In the genomic region with DNA sequence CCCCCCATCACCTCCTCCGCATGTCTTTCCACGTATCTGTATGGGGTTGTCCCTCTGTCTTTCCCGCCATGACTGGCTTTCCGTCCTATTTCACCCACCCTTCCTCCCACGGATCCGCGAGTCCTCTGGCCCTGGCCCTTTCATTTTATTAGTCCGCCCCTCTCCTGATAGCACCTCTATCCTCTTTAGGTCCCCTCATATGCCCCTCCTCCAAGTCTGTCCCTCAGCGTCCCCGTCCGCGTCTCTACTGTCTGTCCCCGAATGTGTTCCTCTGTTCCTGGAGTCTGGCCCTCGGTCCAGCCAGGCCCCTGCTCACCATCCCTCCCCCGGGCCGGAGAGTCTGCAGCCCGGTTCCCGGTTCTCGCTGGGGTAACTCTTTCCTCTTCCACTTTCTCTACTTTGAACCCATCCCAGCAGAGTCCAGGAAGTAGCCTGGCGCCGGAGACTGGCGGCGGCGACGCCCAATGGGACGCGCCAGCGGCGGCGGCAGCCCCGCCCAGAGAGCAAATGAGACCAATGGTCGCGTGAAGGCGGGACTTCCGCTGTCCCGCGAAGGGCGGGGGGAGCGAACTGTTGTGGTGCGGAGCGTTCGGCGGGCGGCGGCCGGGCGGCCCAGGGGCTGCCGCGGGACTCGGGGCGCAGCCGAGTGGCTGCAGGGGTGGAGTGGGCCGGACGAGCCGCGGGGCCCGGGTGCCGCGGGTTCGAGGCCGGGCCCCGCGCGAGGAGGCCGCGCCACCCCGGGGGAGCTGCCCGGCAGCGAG, we compare ENCODE assay signal across 8 cellular contexts. TPM values are rescaled to one million over a fixed set of nuclear protein-coding genes. Genes with fewer than 3 reads are reported as not detected.
A peak's percentile ranks its signal among the peaks of the same experiment; 100 is the strongest.
DNase-seq lines count a peak whose midpoint lies in the region; ATAC-seq, FAIRE-seq and TF ChIP-seq lines count a peak whose summit lies in the region.

A gene with protein sequence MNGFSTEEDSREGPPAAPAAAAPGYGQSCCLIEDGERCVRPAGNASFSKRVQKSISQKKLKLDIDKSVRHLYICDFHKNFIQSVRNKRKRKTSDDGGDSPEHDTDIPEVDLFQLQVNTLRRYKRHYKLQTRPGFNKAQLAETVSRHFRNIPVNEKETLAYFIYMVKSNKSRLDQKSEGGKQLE (plus strand): TSS at position 576 of the 761 bp plus-strand sequence. CDS start 608 bp downstream, outside the sequence.

- H2BK15ac ChIP-seq in H1 (ENCODE audit: low read length) (no peak within 1 kb of the TSS), mesendoderm (replicated peaks; ENCODE audit: low read depth) (no peak within 1 kb of the TSS)

- H3K4me3 Mint-ChIP-seq in activated CD8-positive, alpha-beta memory T cell treated with anti-CD3 and anti-CD28 coated beads, Interleukin-2, amount 10 ng/mL, durations not matched to agents 7 days and 5 days, result peak within 1 kb of the TSS; percentile 99

- H3K56ac ChIP-seq in H1 (replicated peaks; ENCODE audit: insufficient read length, low read depth, low read length) (peak within 1 kb of the TSS; percentile 92), mesendoderm (ENCODE audit: low read length) (peak within 1 kb of the TSS; percentile 95)

- H3K27me3 ChIP-seq in NT2/D1 (ENCODE audit: insufficient read depth, insufficient read length) (peaks cover 11% of the 10 kb centered on the region), H1 (replicated peaks in 1 of 4; ENCODE audit: control insufficient read depth in 3 of 4, extremely low read depth in 1 of 4, insufficient read depth in 3 of 4, low read length in 3 of 4) (peaks cover 0 to 3% (median 0%) of the 10 kb centered on the region in 4 experiments; a peak in 1 of 7 replicates), mesendoderm (ENCODE audit: insufficient read depth, low read length, poor library complexity) (no peaks in the 10 kb centered on the region)

- 0 out of 2 replicates have a peak within 1 kb of the TSS, but pooled peaks have one; percentile 44 for H2BK5ac ChIP-seq in H1 (ENCODE audit: low read depth, low read length)
- no peak within 1 kb of the TSS for H2BK5ac ChIP-seq in mesendoderm (ENCODE audit: low read length)

- H2AK5ac ChIP-seq in H1 (ENCODE audit: low read depth, low read length) (no peak within 1 kb of the TSS), mesendoderm (ENCODE audit: low read length) (no peak within 1 kb of the TSS)

- CTCF ChIA-PET in activated CD8-positive, alpha-beta memory T cell treated with anti-CD3 and anti-CD28 coated beads, Interleukin-2, amount 10 ng/mL, durations not matched to agents 7 days and 5 days (lab: Charles Lee), result no interaction called here
- CTCF ChIA-PET in H1 (lab: Charles Lee; ENCODE audit: partially characterized antibody), result interaction anchor here (0.6 to 8.7 kb wide), 6 partner anchors 13 to 408 kb away, joined by 3 to 67 read pairs (median 4); no protein-coding TSS in a partner anchor

- H3K23me2 ChIP-seq in H1 (ENCODE audit: low read depth, low read length), result peaks cover 17% of the 10 kb centered on the region

- peaks cover 1% of the 10 kb centered on the region; the same call in 1 of the 2 replicates for H3K79me1 ChIP-seq in H1 (ENCODE audit: low read depth, low read length)
- peaks cover 8% of the 10 kb centered on the region for H3K79me1 ChIP-seq in mesendoderm (ENCODE audit: low read length)

- H4K5ac ChIP-seq in H1 (ENCODE audit: insufficient read length, low read depth, low read length) (peak within 1 kb of the TSS; percentile 79), mesendoderm (ENCODE audit: low read length) (no peak within 1 kb of the TSS)

- H3K4me2 ChIP-seq in H1 (ENCODE audit: insufficient read depth in 1 of 2, low read depth in 2 of 2, low read length in 2 of 2), result peak within 1 kb of the TSS; percentile 91 to 98
- peak within 1 kb of the TSS; percentile 100 for H3K4me2 ChIP-seq in mesendoderm (ENCODE audit: low read length)

- peak; percentile 95 for DNase-seq in Caki2 (ENCODE audit: low read depth)
- DNase-seq in HTR-8/SVneo (ENCODE audit: insufficient read length, low spot score), result peak; percentile 100
- DNase-seq in NT2/D1 (ENCODE audit: low read depth, low spot score), result peak; percentile 82
- DNase-seq in activated CD8-positive, alpha-beta memory T cell treated with anti-CD3 and anti-CD28 coated beads, Interleukin-2, amount 10 ng/mL, durations not matched to agents 7 days and 5 days, result peak; percentile 96
- peak; percentile 68 to 99 for DNase-seq in H1 (ENCODE audit: low read depth in 1 of 2, low spot score in 2 of 2)
- DNase-seq in mesendoderm, result peak; percentile 96
- DNase-seq in stimulated activated CD8-positive, alpha-beta memory T cell treated with anti-CD3 and anti-CD28 coated beads, Interleukin-12 subunit alpha, Interleukin-12 subunit beta, amount 100 ng/mL, for 4 hours (ENCODE audit: low read depth), result peak; percentile 94

- no peaks in the 10 kb centered on the region for H3K27me3 Mint-ChIP-seq in activated CD8-positive, alpha-beta memory T cell treated with anti-CD3 and anti-CD28 coated beads, Interleukin-2, amount 10 ng/mL, durations not matched to agents 7 days and 5 days

- H3K79me2 ChIP-seq in H1 (ENCODE audit: control insufficient read depth in 1 of 2, insufficient read depth in 2 of 2, low read length in 2 of 2), result peaks cover 0 to 19% of the 10 kb centered on the region in 2 experiments; a peak in 2 of 4 replicates
- H3K79me2 ChIP-seq in mesendoderm (ENCODE audit: control insufficient read depth, insufficient read depth, low read length), result peaks cover 6% of the 10 kb centered on the region

- no peak within 1 kb of the TSS for H2BK20ac ChIP-seq in H1 (ENCODE audit: low read length)

- no peak for TF ChIP-seq CTCF in H1 (IDR thresholded peaks at IDR 0.05; ENCODE audit: control extremely low read depth in 1 of 3, insufficient read depth in 1 of 3, low read depth in 1 of 3, low read length in 3 of 3)

- no peak within 1 kb of the TSS for H3K23ac ChIP-seq in H1 (ENCODE audit: insufficient read length)
- H3K23ac ChIP-seq in mesendoderm (ENCODE audit: low read length), result peak within 1 kb of the TSS; percentile 95

- H4K20me1 ChIP-seq in H1 (replicated peaks in 1 of 2; ENCODE audit: control insufficient read depth in 1 of 2, insufficient read depth in 2 of 2, low read length in 2 of 2), result peaks cover 9 to 11% of the 10 kb centered on the region in 2 experiments

- no peak for TF ChIP-seq RAD21 in H1 (IDR thresholded peaks at IDR 0.05 in 1 of 2, conservative IDR thresholded peaks at IDR 0.05 in 1 of 2; ENCODE audit: low read depth in 2 of 2, low read length in 2 of 2)

- H3K9me3 ChIP-seq in NT2/D1 (ENCODE audit: insufficient read depth, low read length), result no peaks in the 10 kb centered on the region
- no peaks in the 10 kb centered on the region for H3K9me3 ChIP-seq in H1 (ENCODE audit: insufficient read depth in 2 of 2, low read depth in 1 of 2, low read length in 1 of 2)

- H3K36me3 Mint-ChIP-seq in activated CD8-positive, alpha-beta memory T cell treated with anti-CD3 and anti-CD28 coated beads, Interleukin-2, amount 10 ng/mL, durations not matched to agents 7 days and 5 days, result peaks cover 32% of the 10 kb centered on the region

- FAIRE-seq in HTR-8/SVneo (lab: Jason Lieb, UNC) (peak; percentile 85), H1 (lab: Jason Lieb, UNC) (no peak)

- H3K4me1 Mint-ChIP-seq in activated CD8-positive, alpha-beta memory T cell treated with anti-CD3 and anti-CD28 coated beads, Interleukin-2, amount 10 ng/mL, durations not matched to agents 7 days and 5 days, result peaks cover 44% of the 10 kb centered on the region

- in situ Hi-C loops in Caki2 (cut with HindIII; ENCODE audit: low pct_unique_long_range_greater_than_20kb, low sequenced_read_pairs), result no loop called here

- H3K9ac ChIP-seq in NT2/D1 (ENCODE audit: insufficient read length, low read depth), result peak within 1 kb of the TSS; percentile 78
- peak within 1 kb of the TSS in 3 of 4 experiments; percentile 39 to 62 (median 47); a peak in 5 of 7 replicates for H3K9ac ChIP-seq in H1 (replicated peaks in 1 of 4; ENCODE audit: extremely low read depth in 1 of 4, low read depth in 3 of 4, low read length in 3 of 4)
- H3K9ac ChIP-seq in mesendoderm (ENCODE audit: low read length), result peak within 1 kb of the TSS; percentile 89

- peak within 1 kb of the TSS; percentile 85 for H4K91ac ChIP-seq in H1 (replicated peaks; ENCODE audit: insufficient read length, low read length)

- H3K36me3 ChIP-seq in NT2/D1 (ENCODE audit: insufficient read depth, insufficient read length, low read length), result peaks cover 35% of the 10 kb centered on the region
- peaks cover 0 to 5% (median 2%) of the 10 kb centered on the region in 4 experiments; a peak in 3 of 8 replicates for H3K36me3 ChIP-seq in H1 (ENCODE audit: control insufficient read depth in 2 of 4, insufficient read depth in 4 of 4, low read length in 3 of 4)
- H3K36me3 ChIP-seq in mesendoderm (ENCODE audit: control insufficient read depth, insufficient read depth, low read length), result no peaks in the 10 kb centered on the region

- peak within 1 kb of the TSS; percentile 34 for H3K4ac ChIP-seq in H1 (replicated peaks; ENCODE audit: insufficient read length, low read depth, low read length)
- peak within 1 kb of the TSS; percentile 76 for H3K4ac ChIP-seq in mesendoderm (ENCODE audit: low read depth, low read length)

- no peaks in the 10 kb centered on the region for H3K9me3 Mint-ChIP-seq in activated CD8-positive, alpha-beta memory T cell treated with anti-CD3 and anti-CD28 coated beads, Interleukin-2, amount 10 ng/mL, durations not matched to agents 7 days and 5 days (ENCODE audit: low read depth)

- H3K27ac ChIP-seq in H1 (ENCODE audit: low read depth, low read length), result no peak within 1 kb of the TSS
- H3K27ac ChIP-seq in mesendoderm (ENCODE audit: low read depth, low read length), result peak within 1 kb of the TSS; percentile 43

- 1% methylated on average over 41 of the region's 69 CpGs; no CpG with 5 or more reads in 1 of the 2 experiments for WGBS in H1 (ENCODE audit: extremely low coverage in 1 of 2, insufficient coverage in 1 of 2, insufficient read length in 1 of 2, insufficient replicate concordance in 2 of 2, low coverage in 1 of 2, low lambda C conversion rate in 2 of 2, missing lambda C conversion rate in 1 of 2), 2 experiments
- WGBS in mesendoderm (ENCODE audit: extremely low coverage, insufficient coverage, low lambda C conversion rate), result no CpG with 5 or more reads among the region's 69 CpGs

- H3K4me3 ChIP-seq in NT2/D1 (ENCODE audit: insufficient read length, low read depth) (peak within 1 kb of the TSS; percentile 79), H1 (ENCODE audit: extremely low read depth in 1 of 4, insufficient read depth in 2 of 4, low read depth in 3 of 4, low read length in 4 of 4) (peak within 1 kb of the TSS; percentile 80 to 93 (median 92)), mesendoderm (ENCODE audit: low read length) (peak within 1 kb of the TSS; percentile 96)

- H3K18ac ChIP-seq in H1 (ENCODE audit: extremely low read depth, low read length) (peak within 1 kb of the TSS; percentile 97), mesendoderm (ENCODE audit: low read length) (peak within 1 kb of the TSS; percentile 78)

- TF ChIP-seq POLR2A in H1 (IDR thresholded peaks at IDR 0.05; ENCODE audit: control extremely low read depth in 1 of 2, low read depth in 2 of 2, low read length in 2 of 2), result no peak

- H2AFZ ChIP-seq in H1 (ENCODE audit: low read length), result peak within 1 kb of the TSS; percentile 93

- POLR2A ChIA-PET in H1 (lab: Charles Lee; ENCODE audit: partially characterized antibody), result interaction anchor here (1.2 kb wide), 1 partner anchor 16 kb away, joined by 3 read pairs; no protein-coding TSS in a partner anchor

- no peak for TF ChIP-seq EP300 in H1 (IDR thresholded peaks at IDR 0.05; ENCODE audit: borderline replicate concordance in 1 of 2, low read depth in 2 of 2, low read length in 2 of 2)

- H4K8ac ChIP-seq in H1 (ENCODE audit: extremely low read depth, insufficient read depth, low read length) (peak within 1 kb of the TSS; percentile 51; the same call in 1 of the 2 replicates), mesendoderm (ENCODE audit: low read depth, low read length) (no peak within 1 kb of the TSS)

- ATAC-seq in GM21381 (IDR thresholded peaks at IDR 0.05; ENCODE audit: unreplicated experiment), result peak; percentile 93
- ATAC-seq in activated CD8-positive, alpha-beta memory T cell treated with anti-CD3 and anti-CD28 coated beads, Interleukin-2, amount 10 ng/mL, durations not matched to agents 7 days and 5 days, result peak; percentile 96

- no peak within 1 kb of the TSS for H3K14ac ChIP-seq in H1 (ENCODE audit: insufficient read length)

- no peak within 1 kb of the TSS for H2BK12ac ChIP-seq in H1 (ENCODE audit: low read depth, low read length)

- no peak within 1 kb of the TSS for H2BK120ac ChIP-seq in H1 (replicated peaks; ENCODE audit: low read depth, low read length)
- no peak within 1 kb of the TSS for H2BK120ac ChIP-seq in mesendoderm (ENCODE audit: low read depth, low read length)

- no peaks in the 10 kb centered on the region for H3K4me1 ChIP-seq in NT2/D1 (ENCODE audit: insufficient read depth, insufficient read length)
- H3K4me1 ChIP-seq in H1 (replicated peaks in 1 of 4; ENCODE audit: control insufficient read depth in 3 of 4, insufficient read depth in 4 of 4, low read length in 3 of 4), result peaks cover 0 to 7% (median 2%) of the 10 kb centered on the region in 4 experiments; a peak in 3 of 7 replicates
- H3K4me1 ChIP-seq in mesendoderm (ENCODE audit: control insufficient read depth, low read depth, low read length), result peaks cover 3% of the 10 kb centered on the region

- peak within 1 kb of the TSS; percentile 95 for H3K27ac Mint-ChIP-seq in activated CD8-positive, alpha-beta memory T cell treated with anti-CD3 and anti-CD28 coated beads, Interleukin-2, amount 10 ng/mL, durations not matched to agents 7 days and 5 days

RNA-seq across cellular contexts. Expression of the gene that starts here (rescaled TPM):
- 9.7 and 50.7 TPM in 2 replicates for total RNA-seq in Caki2 (2014; rRNA removed; shearing (Covaris generic); ENCODE audit: low replicate concordance)
- 10 to 100 TPM; 40.3 to 42.7 TPM for total RNA-seq in activated CD8-positive, alpha-beta memory T cell treated with anti-CD3 and anti-CD28 coated beads, Interleukin-2, amount 10 ng/mL, durations not matched to agents 7 days and 5 days
- total RNA-seq in H1 (2021; fragmentation: NEBNext Ultra II Directional; extraction: Animal tissue kit (Norgen Biotek cat#: 25700)), result 26.3 and 31.5 TPM in 2 replicates
- 8.3 and 12.2 TPM in 2 replicates for polyA plus RNA-seq in H1 (2011; rRNA removed)
- polyA plus RNA-seq in H1 (2011; cell fraction: cytosol; rRNA removed), result 13.4 TPM
- 13.6 TPM for polyA plus RNA-seq in H1 (2011; cell fraction: nucleus; rRNA removed)
- 18.6 to 28.7 TPM (median 21.7 TPM) in 4 replicates for polyA plus RNA-seq in H1 (2012, experiment 1 of 2)
- 2.0 TPM for polyA plus RNA-seq in H1 (2012, experiment 2 of 2)
- polyA plus RNA-seq in H1 (2013, experiment 1 of 2), result 40.2 TPM
- 48.2 TPM for polyA plus RNA-seq in H1 (2013, experiment 2 of 2)
- 12.1 and 15.0 TPM in 2 replicates for polyA minus RNA-seq in H1 (2011; rRNA and poly(A)+ RNA removed)
- 16.7 TPM for polyA minus RNA-seq in H1 (2011; cell fraction: cytosol; rRNA and poly(A)+ RNA removed)
- 10.0 TPM for polyA minus RNA-seq in H1 (2011; cell fraction: nucleus; rRNA and poly(A)+ RNA removed)
- polyA plus RNA-seq in mesendoderm (2013, experiment 1 of 2), result 39.5 TPM
- 35.2 TPM for polyA plus RNA-seq in mesendoderm (2013, experiment 2 of 2)
